1 cellular context compared by ENCODE assay signal in genomic region chr17:57445772-57446472, GRCh38.
TF ChIP-seq lines count a peak whose summit lies in the region.

No MANE protein-coding gene starts in this region.

TF ChIP-seq in GM12878, 131 proteins besides CTCF, POLR2A, EP300 and RAD21 (continued from another document):
- TF ChIP-seq CUX1 (IDR thresholded peaks at IDR 0.05; ENCODE audit: insufficient replicate concordance, low read depth, low read length) (no peak), RCOR1 (conservative IDR thresholded peaks at IDR 0.05; ENCODE audit: low read depth, low read length) (no peak), LARP7 (IDR thresholded peaks at IDR 0.05) (no peak), MYC (IDR thresholded peaks at IDR 0.05; ENCODE audit: insufficient read depth, insufficient read length, insufficient replicate concordance, low read length, severe bottlenecking) (no peak), USF1 (IDR thresholded peaks at IDR 0.05; ENCODE audit: borderline replicate concordance, extremely low read length, insufficient read depth, low read depth, low read length) (no peak), POLR2AphosphoS5 (IDR thresholded peaks at IDR 0.05; ENCODE audit: low read length) (no peak), KDM1A (IDR thresholded peaks at IDR 0.05; ENCODE audit: borderline replicate concordance) (no peak), IKZF2 (IDR thresholded peaks at IDR 0.05) (no peak), YY1 (IDR thresholded peaks at IDR 0.05; ENCODE audit: low read depth, low read length) (no peak), SUPT20H (IDR thresholded peaks at IDR 0.05; ENCODE audit: borderline replicate concordance, control insufficient read depth, low read depth, low read length) (no peak)
